8 cellular contexts compared by ENCODE assay signal in genomic region chr18:44731866-44732555, GRCh38. TPM values are rescaled to one million over a fixed set of nuclear protein-coding genes. Genes with fewer than 3 reads are reported as not detected.
DNase-seq lines count a peak whose midpoint lies in the region; ATAC-seq, FAIRE-seq and TF ChIP-seq lines count a peak whose summit lies in the region.

No MANE protein-coding gene starts in this region.

- H3K27ac Mint-ChIP-seq in astrocyte (ENCODE audit: unreplicated experiment), result no peak overlapping the region

- peak; percentile 53 for DNase-seq in astrocyte (ENCODE audit: low read depth)
- DNase-seq in smooth muscle cell (lab: John Stamatoyannopoulos, UW; ENCODE audit: unreplicated experiment), result no peak
- DNase-seq in SIG-M5 (lab: John Stamatoyannopoulos, UW), result no peak
- DNase-seq in SW480 (ENCODE audit: low spot score), result no peak

- H3K9me3 ChIP-seq in astrocyte (ENCODE audit: insufficient read depth, low read depth, low read length) (no peaks in the 10 kb centered on the region), smooth muscle cell (replicated peaks; ENCODE audit: low read depth) (no peaks in the 10 kb centered on the region)

- H3K4me1 Mint-ChIP-seq in astrocyte (ENCODE audit: low read depth, unreplicated experiment), result peaks cover 60% of the 10 kb centered on the region

- no peaks in the 10 kb centered on the region for H3K9me3 Mint-ChIP-seq in astrocyte (ENCODE audit: unreplicated experiment)

- no peak overlapping the region for H3K9ac ChIP-seq in astrocyte (ENCODE audit: low read length)
- peak overlapping the region; percentile 70 for H3K9ac ChIP-seq in smooth muscle cell (ENCODE audit: low read depth)

- H4K20me1 ChIP-seq in astrocyte (ENCODE audit: insufficient read depth, low read length) (no peaks in the 10 kb centered on the region), smooth muscle cell (ENCODE audit: low read depth) (no peaks in the 10 kb centered on the region)

- peaks cover 1% of the 10 kb centered on the region for H3K36me3 Mint-ChIP-seq in astrocyte (ENCODE audit: low read depth, unreplicated experiment)

- H3K79me2 ChIP-seq in astrocyte (ENCODE audit: insufficient read depth, low read length) (no peaks in the 10 kb centered on the region), smooth muscle cell (ENCODE audit: low read depth) (peaks cover 33% of the 10 kb centered on the region)

- peaks cover 7% of the 10 kb centered on the region for H3K27me3 ChIP-seq in astrocyte (ENCODE audit: insufficient read depth, low read length)
- no peaks in the 10 kb centered on the region for H3K27me3 ChIP-seq in smooth muscle cell (ENCODE audit: low read depth)

- peaks cover 48% of the 10 kb centered on the region for H3K4me1 ChIP-seq in astrocyte (ENCODE audit: insufficient read depth, low read length)
- peaks cover 36% of the 10 kb centered on the region for H3K4me1 ChIP-seq in smooth muscle cell (ENCODE audit: low read depth)

- H2AFZ ChIP-seq in astrocyte (ENCODE audit: low read depth, low read length) (no peak overlapping the region), smooth muscle cell (ENCODE audit: low read depth) (no peak overlapping the region)

- peak; percentile 56 for FAIRE-seq in astrocyte (lab: Jason Lieb, UNC)

- H3K4me3 Mint-ChIP-seq in astrocyte (ENCODE audit: unreplicated experiment), result no peak overlapping the region

- H3K27ac ChIP-seq in astrocyte (ENCODE audit: low read depth, low read length) (no peak overlapping the region), smooth muscle cell (ENCODE audit: low read depth) (peak overlapping the region; percentile 93)

- H3K4me2 ChIP-seq in astrocyte (ENCODE audit: low read length) (peak overlapping the region; percentile 16), smooth muscle cell (peak overlapping the region; percentile 74)

- H3K36me3 ChIP-seq in astrocyte (ENCODE audit: insufficient read depth, low read length) (no peaks in the 10 kb centered on the region), smooth muscle cell (ENCODE audit: low read depth) (no peaks in the 10 kb centered on the region)

- peaks cover 16% of the 10 kb centered on the region for H3K27me3 Mint-ChIP-seq in astrocyte (ENCODE audit: low read depth, unreplicated experiment)

- no peak overlapping the region for H3K4me3 ChIP-seq in astrocyte (ENCODE audit: insufficient read depth, low read depth, low read length)
- no peak overlapping the region for H3K4me3 ChIP-seq in smooth muscle cell

- H3F3A ChIP-seq in smooth muscle cell (ENCODE audit: low read depth), result peaks cover 34% of the 10 kb centered on the region

- TF ChIP-seq CTCF in astrocyte (IDR thresholded peaks at IDR 0.05; ENCODE audit: insufficient read depth, low read depth, low read length) (no peak), smooth muscle cell (IDR thresholded peaks at IDR 0.05; ENCODE audit: borderline replicate concordance, insufficient read depth, poor library complexity, severe bottlenecking) (no peak)

- ATAC-seq in GM19452 (IDR thresholded peaks at IDR 0.05; ENCODE audit: unreplicated experiment) (peak; percentile 44), HG03103 (IDR thresholded peaks at IDR 0.05; ENCODE audit: low read depth, unreplicated experiment) (peak; percentile 44), GM21786 (IDR thresholded peaks at IDR 0.05; ENCODE audit: unreplicated experiment) (no peak), HG03045 (IDR thresholded peaks at IDR 0.05; ENCODE audit: unreplicated experiment) (no peak)

- WGBS in smooth muscle cell (ENCODE audit: low lambda C conversion rate), result 9% methylated on average over 10 of the region's 10 CpGs

RNA-seq across cellular contexts. Expression of gene SETBP1, which starts 51.3 kb away (rescaled TPM):
- 8.5 and 12.4 TPM in 2 replicates for total RNA-seq in astrocyte
- total RNA-seq in smooth muscle cell, result 17.7 and 19.2 TPM in 2 replicates
- polyA plus RNA-seq in smooth muscle cell, result 4.7 and 6.1 TPM in 2 replicates

Comparison
In these comparisons a context has a peak if more than half of its experiments do, and no peak if none do; other contexts are left out.
1. ATAC-seq: peak in GM19452 (single experiment) and HG03103 (single experiment); none in GM21786 (single experiment) and HG03045 (single experiment).